8 cellular contexts compared by ENCODE assay signal in genomic region chr14:80987235-80988032, GRCh38. TPM values are rescaled to one million over a fixed set of nuclear protein-coding genes. Genes with fewer than 3 reads are reported as not detected.
DNase-seq lines count a peak whose midpoint lies in the region; ATAC-seq and TF ChIP-seq lines count a peak whose summit lies in the region.

No MANE protein-coding gene starts in this region.

- ATAC-seq in GM19372 (IDR thresholded peaks at IDR 0.05; ENCODE audit: low read depth, unreplicated experiment): peak; percentile 66
- ATAC-seq in omental fat pad (ENCODE audit: low FRiP score): peak; percentile 83

- H3K36me3 ChIP-seq in CD4-positive, alpha-beta memory T cell (ENCODE audit: insufficient read depth, low read length): no peaks in the 10 kb centered on the region
- H3K36me3 ChIP-seq in OCI-LY7 (ENCODE audit: insufficient read depth, low read length) (peaks cover 5% of the 10 kb centered on the region; the same call in 1 of the 2 replicates), transverse colon (no peaks in the 10 kb centered on the region)

- TF ChIP-seq EP300 in transverse colon (IDR thresholded peaks at IDR 0.05; ENCODE audit: low read depth): no peak

- POLR2A ChIA-PET in CD4-positive, alpha-beta memory T cell (lab: Charles Lee; ENCODE audit: partially characterized antibody): interaction anchor here (1.0 to 4.4 kb wide), 4 partner anchors 9 to 232 kb away, joined by 3 to 20 read pairs (median 5); partner anchors contain the start of gene TSHR
- POLR2A ChIA-PET in OCI-LY7 (lab: Charles Lee): interaction anchor here (0.6 to 18.9 kb wide), 9 partner anchors 9 to 190 kb away, joined by 3 to 267 read pairs (median 9); partner anchors contain the start of genes CEP128 and TSHR

- no peaks in the 10 kb centered on the region for H3K27me3 ChIP-seq in CD4-positive, alpha-beta memory T cell (ENCODE audit: insufficient read depth, low read length)
- H3K27me3 ChIP-seq in transverse colon: peaks cover 4% of the 10 kb centered on the region

- no peaks in the 10 kb centered on the region for H3K36me3 Mint-ChIP-seq in CD4-positive, alpha-beta memory T cell

- no peak overlapping the region for H3K4me3 ChIP-seq in CD4-positive, alpha-beta memory T cell (ENCODE audit: low read length in 2 of 2)
- H3K4me3 ChIP-seq in OCI-LY7 (ENCODE audit: low read depth, low read length, poor library complexity, severe bottlenecking) (no peak overlapping the region), transverse colon (no peak overlapping the region)

- WGBS in transverse colon (ENCODE audit: low coverage in 1 of 2), 2 donors: 31 to 33% methylated on average over 6 of the region's 6 CpGs

- no peak overlapping the region for H3K4me3 Mint-ChIP-seq in CD4-positive, alpha-beta memory T cell

- CTCF ChIA-PET in CD4-positive, alpha-beta memory T cell (lab: Charles Lee; ENCODE audit: partially characterized antibody): interaction anchor here (0.7 to 8.5 kb wide), 28 partner anchors 9 to 479 kb away, joined by 3 to 285 read pairs (median 5); partner anchors contain the start of genes CEP128 and TSHR
- CTCF ChIA-PET in OCI-LY7 (lab: Charles Lee; ENCODE audit: unreplicated experiment): interaction anchor here (0.7 to 2.5 kb wide), 8 partner anchors 9 to 182 kb away, joined by 3 to 30 read pairs (median 5); partner anchors contain the start of genes CEP128 and TSHR

- H3K9me3 Mint-ChIP-seq in CD4-positive, alpha-beta memory T cell: no peaks in the 10 kb centered on the region

- no peak for TF ChIP-seq POLR2A in transverse colon (IDR thresholded peaks at IDR 0.05)

- no peaks in the 10 kb centered on the region for H3K79me2 ChIP-seq in OCI-LY7 (ENCODE audit: insufficient read depth, low read depth, low read length)

- no peaks in the 10 kb centered on the region for H3K9me2 ChIP-seq in OCI-LY7 (ENCODE audit: insufficient read depth, low read length)

- no peaks in the 10 kb centered on the region for H4K20me1 ChIP-seq in OCI-LY7 (ENCODE audit: insufficient read depth, low read length)

- H3K9me3 ChIP-seq in CD4-positive, alpha-beta memory T cell (ENCODE audit: control insufficient read depth in 1 of 2, low read length in 2 of 2): no peaks in the 10 kb centered on the region
- H3K9me3 ChIP-seq in OCI-LY7 (ENCODE audit: low read length): peaks cover 7% of the 10 kb centered on the region; the same call in 1 of the 2 replicates
- no peaks in the 10 kb centered on the region for H3K9me3 ChIP-seq in transverse colon

- no TSS peak for BruUV-seq in OCI-LY7 (replicated peaks; lab: Mats Ljungman, UMichigan)

- H3K27me3 Mint-ChIP-seq in CD4-positive, alpha-beta memory T cell: peaks cover 2 to 9% of the 10 kb centered on the region in 2 donors

- no peak overlapping the region for H3K27ac Mint-ChIP-seq in CD4-positive, alpha-beta memory T cell

- H3K4me2 ChIP-seq in OCI-LY7 (ENCODE audit: low read length): peak overlapping the region; percentile 20; the same call in 1 of the 2 replicates

- H3K4me1 ChIP-seq in CD4-positive, alpha-beta memory T cell (ENCODE audit: insufficient read depth, low read length): no peaks in the 10 kb centered on the region
- H3K4me1 ChIP-seq in OCI-LY7 (ENCODE audit: insufficient read depth, low read length, poor library complexity, severe bottlenecking) (peaks cover 50% of the 10 kb centered on the region), transverse colon (peaks cover 0 to 6% (median 2%) of the 10 kb centered on the region in 4 donors)

- no peak overlapping the region for H3K27ac ChIP-seq in CD4-positive, alpha-beta memory T cell (ENCODE audit: low read depth, low read length)
- H3K27ac ChIP-seq in OCI-LY7 (ENCODE audit: low read depth, low read length, poor library complexity, severe bottlenecking) (peak overlapping the region; percentile 13), transverse colon (peak overlapping the region in 1 of 4 donors; percentile 2)

- intact Hi-C loops in CD4-positive, alpha-beta memory T cell (cut with micrococcal nuclease): loop anchor here (1.0 kb wide), 2 partner anchors 28 to 33 kb away; no protein-coding TSS in a partner anchor
- intact Hi-C loops in OCI-LY7 (cut with micrococcal nuclease; ENCODE audit: unreplicated experiment): loop anchor here (1.0 to 10.0 kb wide), 5 partner anchors 33 to 773 kb away; partner anchors contain the start of gene DIO2
- intact Hi-C loops in transverse colon (cut with DNase I; ENCODE audit: low total_unique reads): loop anchor here (1.0 to 2.0 kb wide), 2 partner anchors 26 to 33 kb away; partner anchors contain the start of gene TSHR

- peak; percentile 62 to 71 (median 68) for DNase-seq in CD4-positive, alpha-beta memory T cell
- DNase-seq in HuH-7 (ENCODE audit: low spot score): peak; percentile 36
- DNase-seq in OCI-LY7 (ENCODE audit: low spot score): peak; percentile 89
- peak; percentile 37 for DNase-seq in activated T-helper 1 cell treated with Interleukin-2 at 50 U/mL for 16 hours (ENCODE audit: low read depth)
- peak; percentile 55 for DNase-seq in fibroblast of the conjunctiva (ENCODE audit: low read depth)
- DNase-seq in omental fat pad (ENCODE audit: low spot score): peak; percentile 50
- peak; percentile 78 for DNase-seq in transverse colon

- peak overlapping the region; percentile 73 for H2AFZ ChIP-seq in OCI-LY7 (ENCODE audit: low read length)

- TF ChIP-seq CTCF in OCI-LY7 (conservative IDR thresholded peaks at IDR 0.05; ENCODE audit: low read length): peak; percentile 98
- TF ChIP-seq CTCF in omental fat pad (IDR thresholded peaks at IDR 0.05): peak in 2 of 3 donors; percentile 57 to 84
- peak; percentile 90 to 95 (median 93) for TF ChIP-seq CTCF in transverse colon (IDR thresholded peaks at IDR 0.05)

- no peaks in the 10 kb centered on the region for H3K4me1 Mint-ChIP-seq in CD4-positive, alpha-beta memory T cell

- in situ Hi-C loops in transverse colon (cut with MboI; ENCODE audit: low pct_ligation_motif_present in 1 of 4, low pct_unique_long_range_greater_than_20kb in 1 of 4, low sequenced_read_pairs in 3 of 4): loop anchor here in 3 of 4 donors (5.0 to 25.0 kb wide), 2 partner anchors 35 to 475 kb away; no protein-coding TSS in a partner anchor

RNA-seq across cellular contexts. Expression of gene TSHR, which starts 32.0 kb away (rescaled TPM):
- under 1 TPM; 0.30 to 0.84 TPM for total RNA-seq in CD4-positive, alpha-beta memory T cell
- under 1 TPM in 1 of 2 donors, not detected in 1; 0.09 TPM for polyA plus RNA-seq in CD4-positive, alpha-beta memory T cell
- total RNA-seq in OCI-LY7 (2014; rRNA removed; shearing (Covaris generic)): 33.4 and 40.0 TPM in 2 replicates
- total RNA-seq in OCI-LY7 (2022) (3.8 and 4.9 TPM in 2 replicates), omental fat pad (under 1 TPM in 3 of 4 donors, not detected in 1; 0.36 to 0.79 (median 0.74) TPM), transverse colon (1 to 10 TPM in 2 of 4 donors, under 1 TPM in 2; 0.37 to 2.4 (median 0.85) TPM)

RNA-seq across cellular contexts. Expression of gene CEP128, which starts 45.9 kb away (rescaled TPM):
- total RNA-seq in CD4-positive, alpha-beta memory T cell: 10 to 100 TPM; 20.1 to 21.6 TPM
- 1 to 10 TPM; 2.9 to 9.3 TPM for polyA plus RNA-seq in CD4-positive, alpha-beta memory T cell
- 71.9 and 76.9 TPM in 2 replicates for total RNA-seq in OCI-LY7 (2014; rRNA removed; shearing (Covaris generic))
- total RNA-seq in OCI-LY7 (2022) (125 and 137 TPM in 2 replicates), omental fat pad (10 to 100 TPM in 1 of 4 donors, 1 to 10 TPM in 3; 3.5 to 13.1 (median 4.6) TPM), transverse colon (1 to 10 TPM; 1.9 to 9.7 (median 4.0) TPM)

Comparison
In these comparisons a context has a peak if more than half of its experiments do, and no peak if none do; other contexts are left out.
1. DNase-seq: peak in every context shown above with its lines; median percentile 89 in OCI-LY7; 78 in transverse colon; 68 in CD4-positive, alpha-beta memory T cell; 55 in fibroblast of the conjunctiva; 50 in omental fat pad; 37 in activated T-helper 1 cell treated with Interleukin-2 at 50 U/mL for 16 hours; 36 in HuH-7.